ENCODE assay signal across 10 cellular contexts in the genomic region with DNA sequence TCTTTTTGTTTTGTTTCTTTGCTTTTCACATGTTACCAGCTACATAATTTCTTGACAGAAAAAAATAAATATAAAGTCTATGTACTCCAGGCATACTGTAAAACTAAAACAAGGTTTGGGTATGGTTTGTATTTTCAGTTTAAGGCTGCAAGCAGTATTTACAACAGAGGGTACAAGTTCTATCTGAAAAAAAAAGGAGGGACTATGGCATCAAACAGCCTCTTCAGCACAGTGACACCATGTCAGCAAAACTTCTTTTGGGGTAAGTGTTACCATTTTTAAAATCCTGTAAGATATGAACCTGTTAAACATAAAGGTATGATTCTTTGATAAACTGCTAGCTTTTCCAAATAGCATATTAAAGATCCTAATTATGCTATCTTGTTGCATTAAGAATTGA. TPM values are rescaled to one million over a fixed set of nuclear protein-coding genes. Genes with fewer than 3 reads are reported as not detected.
DNase-seq lines count a peak whose midpoint lies in the region; ATAC-seq, FAIRE-seq and TF ChIP-seq lines count a peak whose summit lies in the region.
"Had no signal": no experiment of that assay in that cellular context is flagged by ENCODE, and none has a peak within 500 bp of the region (broad histone marks: within the 10 kb centered on the region; RNA-seq: fewer than 3 reads in every experiment).

No MANE protein-coding gene starts in this region.

- H3K27me3 ChIP-seq in ACC112 (ENCODE audit: insufficient read depth, low read length) (no peaks in the 10 kb centered on the region), adipocyte (replicated peaks; ENCODE audit: control insufficient read depth, insufficient read depth, low read length) (no peaks in the 10 kb centered on the region), mononuclear cell (ENCODE audit: insufficient read depth, low read length) (no peaks in the 10 kb centered on the region)

- FAIRE-seq in H54 (lab: Jason Lieb, UNC), result peak; percentile 43

- H3K9me3 ChIP-seq in adipocyte (ENCODE audit: control insufficient read depth, low read length), result no peaks in the 10 kb centered on the region
- H3K9me3 ChIP-seq in mononuclear cell (ENCODE audit: low read depth, low read length), result no peaks in the 10 kb centered on the region

- peak overlapping the region; percentile 23; the same call in 1 of the 2 replicates for H3K27ac ChIP-seq in ACC112 (ENCODE audit: low read depth, low read length)
- no peak overlapping the region for H3K27ac ChIP-seq in caudate nucleus (ENCODE audit: low read depth, low read length)

- peak overlapping the region; percentile 67 for H2AFZ ChIP-seq in ACC112 (ENCODE audit: low read length, unreplicated experiment)

- peak overlapping the region; percentile 70 for H3K4me3 ChIP-seq in ACC112 (ENCODE audit: low read depth, low read length)
- H3K4me3 ChIP-seq in adipocyte (ENCODE audit: low read length), result peak overlapping the region; percentile 77
- H3K4me3 ChIP-seq in mononuclear cell (ENCODE audit: low read length), result peak overlapping the region; percentile 18

- no peak for DNase-seq in H54 (ENCODE audit: insufficient read length, low spot score)
- no peak for DNase-seq in adipocyte (ENCODE audit: low read depth)
- DNase-seq in caudate nucleus (lab: John Stamatoyannopoulos, UW), result no peak
- no peak for DNase-seq in amniotic stem cell (lab: John Stamatoyannopoulos, UW)
- no peak for DNase-seq in kidney tubule cell (ENCODE audit: low spot score)
- DNase-seq: KBM-7, NCI-H187 treated with DMSO at 0.1 percent for 48 hours had no signal

- no peak for TF ChIP-seq POLR2A in H54 (IDR thresholded peaks at IDR 0.05; ENCODE audit: low read depth, low read length)

- peak overlapping the region; percentile 80 for H3K9ac ChIP-seq in adipocyte (ENCODE audit: low read length)

- H3K4me1 ChIP-seq in ACC112 (ENCODE audit: control insufficient read depth, insufficient read depth, low read length, unreplicated experiment) (peaks cover 31% of the 10 kb centered on the region), adipocyte (ENCODE audit: control insufficient read depth, insufficient read depth, low read length) (peaks cover 21% of the 10 kb centered on the region), mononuclear cell (ENCODE audit: insufficient read depth, low read length) (peaks cover 6% of the 10 kb centered on the region)

- ATAC-seq in GM18517 (IDR thresholded peaks at IDR 0.05; ENCODE audit: unreplicated experiment), result no peak

- H3K36me3 ChIP-seq in ACC112 (ENCODE audit: insufficient read depth, low read length) (no peaks in the 10 kb centered on the region), adipocyte (ENCODE audit: control insufficient read depth, insufficient read depth, low read length, severe bottlenecking) (no peaks in the 10 kb centered on the region)

- H3K79me2 ChIP-seq in ACC112 (ENCODE audit: control insufficient read depth, insufficient read depth, low read length, unreplicated experiment), result no peaks in the 10 kb centered on the region

RNA-seq across cellular contexts. Expression of gene RUNX2, which starts 0.4 kb away (rescaled TPM):
- total RNA-seq in mononuclear cell, result 10.4 TPM

RNA-seq across cellular contexts. Expression of gene SUPT3H, which starts 49.2 kb away (rescaled TPM):
- 7.1 TPM for total RNA-seq in mononuclear cell

Comparison
In these comparisons a context has a peak if more than half of its experiments do, and no peak if none do; other contexts are left out.
1. H3K4me3 ChIP-seq: peak in every context shown above with its lines; median percentile 77 in adipocyte; 70 in ACC112; 18 in mononuclear cell.